Comparison of ENCODE assay signal across 17 cellular contexts in the genomic region with DNA sequence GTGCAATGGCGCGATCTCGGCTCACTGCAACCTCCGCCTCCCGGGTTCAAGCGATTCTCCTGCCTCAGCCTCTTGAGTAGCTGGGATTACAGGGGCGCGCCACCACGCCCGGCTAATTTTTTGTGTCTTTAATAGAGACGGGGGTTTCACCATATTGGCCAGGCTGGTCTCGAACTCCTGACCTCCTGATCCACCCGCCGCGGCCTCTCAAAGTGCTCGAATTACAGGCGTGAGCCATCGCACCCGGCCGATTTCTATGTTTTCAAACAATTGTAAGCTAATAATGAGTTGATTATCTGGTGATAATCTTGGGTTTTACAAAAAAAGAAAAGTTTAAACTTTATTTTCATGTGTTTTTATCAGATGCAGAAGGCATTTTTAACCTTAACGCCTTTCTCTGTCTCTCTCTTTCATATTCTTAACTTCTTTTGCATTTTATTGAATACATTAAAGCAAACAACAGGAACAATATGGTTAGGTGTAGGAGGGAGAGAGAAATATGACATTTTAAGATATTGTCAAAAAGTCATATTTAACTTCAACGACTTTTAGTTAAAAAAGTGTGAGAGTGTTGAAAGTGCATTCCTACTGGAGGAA. TPM values are rescaled to one million over a fixed set of nuclear protein-coding genes. Genes with fewer than 3 reads are reported as not detected.
DNase-seq lines count a peak whose midpoint lies in the region; ATAC-seq, FAIRE-seq and TF ChIP-seq lines count a peak whose summit lies in the region.
"Had no signal": no experiment of that assay in that cellular context is flagged by ENCODE, and none has a peak within 500 bp of the region (broad histone marks: within the 10 kb centered on the region; RNA-seq: fewer than 3 reads in every experiment).

No MANE protein-coding gene starts in this region.

- H3K4me1 ChIP-seq in SK-N-SH (ENCODE audit: control insufficient read depth in 1 of 2, insufficient read depth in 2 of 2, low read depth in 1 of 2, low read length in 1 of 2) (peaks cover 0 to 2% of the 10 kb centered on the region in 2 experiments; a peak in 2 of 4 replicates), mesodermal cell (ENCODE audit: control insufficient read depth, insufficient read depth, low read length, poor library complexity, severe bottlenecking) (no peaks in the 10 kb centered on the region), stomach (peaks cover 0 to 30% (median 16%) of the 10 kb centered on the region in 4 donors)
- H3K4me1 ChIP-seq: colonic mucosa had no signal

- 17% methylated on average over 22 of the region's 22 CpGs for WGBS in SK-N-SH (ENCODE audit: low lambda C conversion rate)
- 3 to 6% methylated on average over 7 to 8 of the region's 22 CpGs for WGBS in mesodermal cell (ENCODE audit: insufficient coverage in 2 of 2), 2 experiments
- 78 to 85% (median 82%) methylated on average over 22 of the region's 22 CpGs for WGBS in stomach, 5 donors

- H3K9ac ChIP-seq in SK-N-SH, result peak overlapping the region; percentile 100

- ATAC-seq in SK-N-SH treated with all-trans-retinoic acid at 6 μM for 48 hours, result no peak
- ATAC-seq in stimulated activated naive CD8-positive, alpha-beta T cell treated with anti-CD3 and anti-CD28 coated beads, Interleukin-15, Interleukin-2, amounts not matched to agents 100 U/mL and 50 U/mL, for 24 hours, result no peak
- ATAC-seq: psoas muscle had no signal

- H3K9me2 ChIP-seq in SK-N-SH, result no peaks in the 10 kb centered on the region

- H3F3A ChIP-seq in SK-N-SH (replicated peaks; ENCODE audit: insufficient read depth), result peaks cover 53% of the 10 kb centered on the region

- H3K4me3 ChIP-seq in SK-N-SH (ENCODE audit: low read depth in 2 of 2, low read length in 1 of 2), result peak overlapping the region; percentile 74 to 92
- peak overlapping the region; percentile 77 for H3K4me3 ChIP-seq in mesodermal cell (ENCODE audit: extremely low read depth, insufficient read depth, low read length, poor library complexity, severe bottlenecking)
- peak overlapping the region in 3 of 4 donors; percentile 60 to 79 (median 75) for H3K4me3 ChIP-seq in stomach

- no peaks in the 10 kb centered on the region for H3K9me3 ChIP-seq in SK-N-SH
- no peaks in the 10 kb centered on the region for H3K9me3 ChIP-seq in mesodermal cell (ENCODE audit: control insufficient read depth, low read length)
- no peaks in the 10 kb centered on the region for H3K9me3 ChIP-seq in stomach
- H3K9me3 ChIP-seq: colonic mucosa, psoas muscle, upper lobe of left lung had no signal

- no peak for FAIRE-seq in GM19239 (lab: Jason Lieb, UNC)

- CTCF ChIA-PET in SK-N-SH (lab: Yijun Ruan, JAX), result interaction anchor here (1.1 to 10.8 kb wide), 4 partner anchors 30 to 1352 kb away, joined by 3 to 101 read pairs (median 8); no protein-coding TSS in a partner anchor

- H2AFZ ChIP-seq in SK-N-SH (ENCODE audit: low read depth), result no peak overlapping the region; the same call in 1 of the 2 replicates

- H3K4me2 ChIP-seq in SK-N-SH, result peak overlapping the region; percentile 89

- TF ChIP-seq RAD21 in SK-N-SH (IDR thresholded peaks at IDR 0.05; ENCODE audit: low read length), result no peak

- H3K27me3 ChIP-seq in SK-N-SH (ENCODE audit: insufficient read depth), result no peaks in the 10 kb centered on the region
- H3K27me3 ChIP-seq in stomach, result peaks cover 0 to 71% (median 7%) of the 10 kb centered on the region in 3 donors

- DNase-seq in SK-N-SH, result no peak
- DNase-seq in caudate nucleus (lab: John Stamatoyannopoulos, UW), result no peak
- no peak for DNase-seq in stomach
- no peak for DNase-seq in CD1c-positive myeloid dendritic cell (ENCODE audit: extremely low spot score)
- no peak for DNase-seq in stimulated activated naive CD8-positive, alpha-beta T cell treated with anti-CD3 and anti-CD28 coated beads, Interleukin-15, Interleukin-2, amounts not matched to agents 100 U/mL and 50 U/mL, for 24 hours
- no peak for DNase-seq in GM19239 (ENCODE audit: insufficient read length, low spot score)
- DNase-seq: colonic mucosa; NCI-H1694 treated with DMSO at 0.1 percent for 48 hours; NCI-H510A; psoas muscle; stimulated activated CD4-positive, alpha-beta T cell treated with anti-CD3 and anti-CD28 coated beads, Interleukin-1b, Interleukin-23, amount 100 ng/mL, for 48 hours; SW 1271; upper lobe of left lung had no signal

- intact Hi-C loops in stomach (cut with DNase I; ENCODE audit: low total_unique reads), result loop anchor here (10.0 kb wide), 1 partner anchor 219 kb away; no protein-coding TSS in a partner anchor

- no peak for TF ChIP-seq POLR2A in stomach (IDR thresholded peaks at IDR 0.05)

- peaks cover 87% of the 10 kb centered on the region for H3K79me2 ChIP-seq in SK-N-SH (ENCODE audit: insufficient read depth)

- TF ChIP-seq EP300 in SK-N-SH (IDR thresholded peaks at IDR 0.05; ENCODE audit: borderline replicate concordance in 1 of 2, low read depth in 1 of 2, low read length in 1 of 2) (no peak), stomach (IDR thresholded peaks at IDR 0.05) (no peak)

- H3K36me3 ChIP-seq in SK-N-SH (replicated peaks in 1 of 2; ENCODE audit: control insufficient read depth in 1 of 2, insufficient read depth in 2 of 2, low read length in 1 of 2) (peaks cover 0 to 3% of the 10 kb centered on the region in 2 experiments), mesodermal cell (ENCODE audit: control insufficient read depth, insufficient read depth, low read length) (no peaks in the 10 kb centered on the region), stomach (no peaks in the 10 kb centered on the region)
- H3K36me3 ChIP-seq: colonic mucosa, upper lobe of left lung had no signal

- no peaks in the 10 kb centered on the region for H4K20me1 ChIP-seq in SK-N-SH (ENCODE audit: insufficient read depth)

- POLR2A ChIA-PET in SK-N-SH (lab: Yijun Ruan, JAX), result interaction anchor here (1.0 to 1.6 kb wide), 5 partner anchors 10 to 775 kb away, joined by 3 to 4 read pairs (median 3); no protein-coding TSS in a partner anchor

- H3K27ac ChIP-seq in SK-N-SH (ENCODE audit: low read depth in 2 of 2, low read length in 1 of 2) (peak overlapping the region; percentile 99), caudate nucleus (ENCODE audit: low read depth, low read length) (peak overlapping the region; percentile 79), mesodermal cell (ENCODE audit: low read depth, low read length, severe bottlenecking) (no peak overlapping the region), stomach (peak overlapping the region in 4 of 5 donors; percentile 25 to 95 (median 92))
- H3K27ac ChIP-seq: 22Rv1, colonic mucosa, psoas muscle had no signal

- no peak for TF ChIP-seq CTCF in SK-N-SH (IDR thresholded peaks at IDR 0.05)
- TF ChIP-seq CTCF in stomach (IDR thresholded peaks at IDR 0.05), result no peak

TF ChIP-seq in SK-N-SH, 30 proteins besides CTCF, POLR2A, EP300 and RAD21:
- TF ChIP-seq, protein P1, sequence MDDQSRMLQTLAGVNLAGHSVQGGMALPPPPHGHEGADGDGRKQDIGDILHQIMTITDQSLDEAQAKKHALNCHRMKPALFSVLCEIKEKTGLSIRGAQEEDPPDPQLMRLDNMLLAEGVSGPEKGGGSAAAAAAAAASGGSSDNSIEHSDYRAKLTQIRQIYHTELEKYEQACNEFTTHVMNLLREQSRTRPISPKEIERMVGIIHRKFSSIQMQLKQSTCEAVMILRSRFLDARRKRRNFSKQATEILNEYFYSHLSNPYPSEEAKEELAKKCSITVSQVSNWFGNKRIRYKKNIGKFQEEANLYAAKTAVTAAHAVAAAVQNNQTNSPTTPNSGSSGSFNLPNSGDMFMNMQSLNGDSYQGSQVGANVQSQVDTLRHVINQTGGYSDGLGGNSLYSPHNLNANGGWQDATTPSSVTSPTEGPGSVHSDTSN (IDR thresholded peaks at IDR 0.05), result no peak
- TF ChIP-seq MXI1 (IDR thresholded peaks at IDR 0.05; ENCODE audit: low read depth, low read length) (0 out of 2 replicates have a peak, but pooled peaks have one; percentile 5), EZH2phosphoT487 (IDR thresholded peaks at IDR 0.05; ENCODE audit: borderline replicate concordance, low read depth) (peak; percentile 58; the same call in 1 of the 2 replicates)

TF ChIP-seq in SK-N-SH treated with all-trans-retinoic acid at 6 μM for 48 hours, 23 proteins besides CTCF, POLR2A, EP300 and RAD21:
- TF ChIP-seq ZFP30 (CRISPR knock-in tag; IDR thresholded peaks at IDR 0.05) (no peak), ISL1 (CRISPR knock-in tag; IDR thresholded peaks at IDR 0.05) (no peak), GLIS3 (CRISPR knock-in tag; IDR thresholded peaks at IDR 0.05) (no peak), ZNF8 (CRISPR knock-in tag; IDR thresholded peaks at IDR 0.05) (no peak)

RNA-seq across cellular contexts. Expression of a gene that starts 3.2 kb away (rescaled TPM):
- polyA plus RNA-seq in SK-N-SH (2012; rRNA removed), result 120 and 146 TPM in 2 replicates
- polyA plus RNA-seq in SK-N-SH (2012; cell fraction: cytosol; rRNA removed), result 113 and 133 TPM in 2 replicates
- polyA plus RNA-seq in SK-N-SH (2012; cell fraction: nucleus; rRNA removed), result 253 and 311 TPM in 2 replicates
- polyA plus RNA-seq in mesodermal cell (2013, experiment 1 of 2), result 69.6 TPM
- 70.7 TPM for polyA plus RNA-seq in mesodermal cell (2013, experiment 2 of 2)
- total RNA-seq in stomach, result 10 to 100 TPM in 4 of 5 donors, 1 to 10 TPM in 1; 9.6 to 77.7 (median 46.1) TPM
- 10 to 100 TPM in 1 of 3 donors, 1 to 10 TPM in 2; 3.9 to 12.4 (median 9.2) TPM for polyA plus RNA-seq in stomach
- polyA plus RNA-seq: CD14-positive monocyte had no signal

Comparison
In these comparisons a context has a peak if more than half of its experiments do, and no peak if none do; other contexts are left out.
1. RNA of a gene that starts 3.2 kb away (polyA plus RNA-seq): 113 to 311 TPM in SK-N-SH; 3.9 to 12.4 TPM in stomach; every median in the first group is over 4 times any median in the second.
2. Peak in every context shown above with its lines, with median percentiles within 50 percentile points of each other: H3K4me3 ChIP-seq.